In the genomic region with DNA sequence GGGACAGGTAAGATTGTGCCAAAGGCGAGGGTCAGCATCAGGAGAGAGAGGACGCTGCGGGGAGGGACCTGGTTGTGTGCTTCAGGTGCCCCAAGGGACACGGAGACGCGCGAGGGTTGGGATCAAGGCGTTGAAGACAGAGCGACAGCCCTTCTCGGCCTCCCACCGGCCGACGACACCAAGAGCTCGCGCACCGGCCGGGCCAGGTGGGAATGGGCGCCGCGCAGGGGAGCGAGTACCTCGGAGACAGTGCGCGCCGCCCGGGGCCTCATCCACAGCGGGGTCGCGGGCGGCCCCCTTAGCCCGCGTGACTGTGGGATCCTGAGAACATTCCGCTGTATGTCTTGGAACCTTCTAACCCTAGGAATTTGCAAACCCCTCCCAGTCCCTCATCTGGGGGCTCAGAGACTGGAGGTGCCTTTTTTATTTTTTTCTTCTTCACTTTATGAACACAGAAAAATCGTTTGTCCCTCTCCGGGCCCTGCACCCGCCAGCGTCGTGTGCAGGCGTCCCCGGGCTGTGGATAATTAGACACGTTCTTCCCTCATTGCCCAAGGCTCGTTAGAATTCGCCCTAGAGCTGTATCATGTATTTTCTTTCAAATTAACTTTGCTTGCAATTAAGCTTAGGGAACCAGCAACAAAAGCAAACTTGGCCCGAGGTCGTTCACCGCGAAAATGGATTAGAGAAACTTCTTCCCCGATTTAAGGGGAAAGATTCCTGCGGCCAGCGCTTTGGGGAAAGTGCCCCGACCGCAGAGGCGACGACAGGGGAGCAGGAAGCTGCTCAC, we compare ENCODE assay signal across 21 cellular contexts. TPM values are rescaled to one million over a fixed set of nuclear protein-coding genes. Genes with fewer than 3 reads are reported as not detected.
DNase-seq lines count a peak whose midpoint lies in the region; ATAC-seq, FAIRE-seq and TF ChIP-seq lines count a peak whose summit lies in the region.
"Had no signal": no experiment of that assay in that cellular context is flagged by ENCODE, and none has a peak within 500 bp of the region (broad histone marks: within the 10 kb centered on the region; RNA-seq: fewer than 3 reads in every experiment).

No MANE protein-coding gene starts in this region.

- H3K9me3 Mint-ChIP-seq in activated naive CD8-positive, alpha-beta T cell (ENCODE audit: low read depth): no peaks in the 10 kb centered on the region
- no peaks in the 10 kb centered on the region for H3K9me3 Mint-ChIP-seq in activated naive CD8-positive, alpha-beta T cell treated with anti-CD3 and anti-CD28 coated beads for 36 hours
- H3K9me3 Mint-ChIP-seq: activated T-cell treated with anti-CD3 and anti-CD28 coated beads, Interleukin-2, amount 50 U/mL, for 4 hours; neural crest cell; T-cell had no signal

- H3K4me1 Mint-ChIP-seq in activated naive CD8-positive, alpha-beta T cell (ENCODE audit: low read depth): peaks cover 17% of the 10 kb centered on the region
- peaks cover 15% of the 10 kb centered on the region for H3K4me1 Mint-ChIP-seq in activated naive CD8-positive, alpha-beta T cell treated with anti-CD3 and anti-CD28 coated beads for 36 hours

- no peaks in the 10 kb centered on the region for H3K9me3 ChIP-seq in hepatocyte (ENCODE audit: low read depth)
- H3K9me3 ChIP-seq: esophagus muscularis mucosa, upper lobe of right lung had no signal

- H4K20me1 ChIP-seq in hepatocyte (ENCODE audit: insufficient read depth, poor library complexity, severe bottlenecking): no peaks in the 10 kb centered on the region

- no peak for TF ChIP-seq CTCF in hepatocyte (IDR thresholded peaks at IDR 0.05; ENCODE audit: poor library complexity)

- peak overlapping the region; percentile 68 for H3K4me2 ChIP-seq in hepatocyte

- FAIRE-seq in H54 (lab: Jason Lieb, UNC): no peak

- no peaks in the 10 kb centered on the region for H3K36me3 ChIP-seq in hepatocyte (replicated peaks; ENCODE audit: insufficient read depth, low read depth)
- H3K36me3 ChIP-seq: esophagus muscularis mucosa, Peyer's patch, upper lobe of right lung had no signal

- peak overlapping the region; percentile 46 for H3K4me3 Mint-ChIP-seq in activated naive CD8-positive, alpha-beta T cell
- H3K4me3 Mint-ChIP-seq in activated naive CD8-positive, alpha-beta T cell treated with anti-CD3 and anti-CD28 coated beads for 36 hours: no peak overlapping the region
- H3K4me3 Mint-ChIP-seq: activated T-cell treated with anti-CD3 and anti-CD28 coated beads, Interleukin-2, amount 50 U/mL, for 4 hours had no signal

- H3K27ac ChIP-seq in hepatocyte: no peak overlapping the region
- H3K27ac ChIP-seq: esophagus muscularis mucosa, Peyer's patch, upper lobe of right lung had no signal

- WGBS in hepatocyte (ENCODE audit: low lambda C conversion rate, missing lambda C conversion rate): under 1% methylated on average over 53 of the region's 54 CpGs

- DNase-seq in activated naive CD8-positive, alpha-beta T cell treated with anti-CD3 and anti-CD28 coated beads for 36 hours: no peak
- DNase-seq in M059J (ENCODE audit: low read depth) (peak; percentile 38), hepatocyte (ENCODE audit: low spot score) (no peak), retina (peak; percentile 68), NCI-H2107 (lab: John Stamatoyannopoulos, UW) (no peak), H54 (ENCODE audit: insufficient read length, low spot score) (no peak)
- DNase-seq: activated CD4-positive, CD25-positive, alpha-beta regulatory T cell treated with anti-CD3 and anti-CD28 coated beads, Interleukin-2, amount 50 U/mL, for 72 hours; activated T-cell treated with anti-CD3 and anti-CD28 coated beads, Interleukin-2, amount 50 U/mL, for 4 hours; cortex of kidney; NCI-H748 treated with DMSO at 0.1 percent for 48 hours; stimulated activated CD4-positive, alpha-beta T cell treated with anti-CD3 and anti-CD28 coated beads, Interleukin-4, amount 100 ng/mL, for 24 hours; T-cell; upper lobe of right lung had no signal

- H2AFZ ChIP-seq in hepatocyte: peak overlapping the region; percentile 40

- no peak overlapping the region for H3K4me3 ChIP-seq in hepatocyte
- H3K4me3 ChIP-seq: esophagus muscularis mucosa, Peyer's patch, upper lobe of right lung had no signal

- H3K36me3 Mint-ChIP-seq in activated naive CD8-positive, alpha-beta T cell: no peaks in the 10 kb centered on the region
- H3K36me3 Mint-ChIP-seq in activated naive CD8-positive, alpha-beta T cell treated with anti-CD3 and anti-CD28 coated beads for 36 hours: no peaks in the 10 kb centered on the region
- H3K36me3 Mint-ChIP-seq: T-cell had no signal

- H3K27me3 Mint-ChIP-seq in activated naive CD8-positive, alpha-beta T cell: peaks cover 54% of the 10 kb centered on the region
- H3K27me3 Mint-ChIP-seq in activated naive CD8-positive, alpha-beta T cell treated with anti-CD3 and anti-CD28 coated beads for 36 hours: peaks cover 87% of the 10 kb centered on the region

- no peak overlapping the region for H3K27ac Mint-ChIP-seq in activated naive CD8-positive, alpha-beta T cell
- no peak overlapping the region for H3K27ac Mint-ChIP-seq in activated naive CD8-positive, alpha-beta T cell treated with anti-CD3 and anti-CD28 coated beads for 36 hours
- H3K27ac Mint-ChIP-seq: T-cell had no signal

- peaks cover 94% of the 10 kb centered on the region for H3K27me3 ChIP-seq in hepatocyte

- H3K9me2 ChIP-seq in hepatocyte (replicated peaks; ENCODE audit: insufficient read depth): no peaks in the 10 kb centered on the region

- ATAC-seq in GM19351 (IDR thresholded peaks at IDR 0.05; ENCODE audit: unreplicated experiment): no peak
- ATAC-seq: activated T-cell treated with anti-CD3 and anti-CD28 coated beads, Interleukin-2, amount 50 U/mL, for 4 hours; sciatic nerve; T-cell; upper lobe of right lung had no signal

- H3K79me2 ChIP-seq in hepatocyte: no peaks in the 10 kb centered on the region

- H3K4me1 ChIP-seq in hepatocyte (ENCODE audit: insufficient read depth): peaks cover 13% of the 10 kb centered on the region
- H3K4me1 ChIP-seq: upper lobe of right lung had no signal

- TF ChIP-seq POLR2A in H54 (IDR thresholded peaks at IDR 0.05; ENCODE audit: low read depth, low read length): no peak

RNA-seq across cellular contexts. Expression of gene FOXE1, which starts 4.8 kb away (rescaled TPM):
- total RNA-seq in activated naive CD8-positive, alpha-beta T cell treated with anti-CD3 and anti-CD28 coated beads for 36 hours: not detected
- total RNA-seq in M059J (2014; rRNA removed; shearing (Covaris generic)): not detected in 2 replicates
- total RNA-seq in hepatocyte: 0.67 and 0.88 TPM in 2 replicates
- polyA plus RNA-seq in hepatocyte: 0.99 and 3.7 TPM in 2 replicates
- total RNA-seq: activated T-cell treated with anti-CD3 and anti-CD28 coated beads, Interleukin-2, amount 50 U/mL, for 4 hours; esophagus muscularis mucosa; HT-29; liver; neural crest cell; Peyer's patch; sciatic nerve; upper lobe of right lung had no signal
- polyA plus RNA-seq: liver had no signal

Comparison
In these comparisons a context has a peak if more than half of its experiments do, and no peak if none do; other contexts are left out.
1. DNase-seq: peak in M059J (single experiment) and retina (single experiment); none in activated naive CD8-positive, alpha-beta T cell treated with anti-CD3 and anti-CD28 coated beads for 36 hours (single experiment), hepatocyte (single experiment), NCI-H2107 (single experiment) and H54 (single experiment).